In genomic region chr11:9875402-9875801, GRCh38 we compare ENCODE assay signal across 22 cellular contexts.
"Had no signal": no experiment of that assay in that cellular context is flagged by ENCODE, and none has a peak within 500 bp of the region (broad histone marks: within the 10 kb centered on the region; RNA-seq: fewer than 3 reads in every experiment).

No MANE protein-coding gene starts in this region.

- H3K4me1 ChIP-seq: heart right ventricle, right atrium auricular region, thyroid gland, upper lobe of left lung had no signal

- DNase-seq: activated CD4-positive, alpha-beta T cell treated with anti-CD3 and anti-CD28 coated beads for 36 hours; activated CD4-positive, CD25-positive, alpha-beta regulatory T cell; activated CD8-positive, alpha-beta memory T cell treated with anti-CD3 and anti-CD28 coated beads, Interleukin-2, amount 10 ng/mL, durations not matched to agents 7 days and 5 days; activated CD8-positive, alpha-beta T cell treated with anti-CD3 and anti-CD28 coated beads, Interleukin-2, amount 10 ng/mL, durations not matched to agents 7 days and 5 days; activated effector memory CD4-positive, alpha-beta T cell treated with anti-CD3 and anti-CD28 coated beads, Interleukin-2, amount 50 U/mL, for 16 hours; activated naive CD4-positive, alpha-beta T cell treated with anti-CD3 and anti-CD28 coated beads for 36 hours; activated naive CD8-positive, alpha-beta T cell treated with anti-CD3 and anti-CD28 coated beads for 36 hours; activated T-cell treated with anti-CD3 and anti-CD28 coated beads for 4 hours; brain microvascular endothelial cell; central memory CD4-positive, alpha-beta T cell; heart right ventricle; left ventricle myocardium superior; midbrain; naive thymus-derived CD8-positive, alpha-beta T cell; stimulated activated CD4-positive, alpha-beta T cell treated with anti-CD3 and anti-CD28 coated beads, Interleukin-15, amount 100 ng/mL, for 24 hours; stimulated activated CD4-positive, alpha-beta T cell treated with anti-CD3 and anti-CD28 coated beads, Interleukin-2, amount 100 ng/mL, for 24 hours; stimulated activated naive B cell treated with anti-CD40 and anti-IgM and Interleukin-4, amounts not matched to agents 10 μg/mL and 1 μg/mL and 100 μg/mL, for 72 hours; stomach; T-cell; thyroid gland; upper lobe of left lung had no signal

- ATAC-seq: activated CD4-positive, alpha-beta T cell treated with anti-CD3 and anti-CD28 coated beads for 36 hours; activated CD8-positive, alpha-beta memory T cell treated with anti-CD3 and anti-CD28 coated beads, Interleukin-2, amount 10 ng/mL, durations not matched to agents 7 days and 5 days; activated CD8-positive, alpha-beta T cell treated with anti-CD3 and anti-CD28 coated beads, Interleukin-2, amount 10 ng/mL, durations not matched to agents 7 days and 5 days; heart right ventricle; left ventricle myocardium superior; naive thymus-derived CD8-positive, alpha-beta T cell; stimulated activated naive B cell treated with anti-CD40 and anti-IgM and Interleukin-4, amounts not matched to agents 10 μg/mL and 1 μg/mL and 100 μg/mL, for 72 hours; T-cell had no signal

- H3K27ac Mint-ChIP-seq: activated CD4-positive, alpha-beta T cell treated with anti-CD3 and anti-CD28 coated beads for 36 hours; activated CD8-positive, alpha-beta memory T cell treated with anti-CD3 and anti-CD28 coated beads, Interleukin-2, amount 10 ng/mL, durations not matched to agents 7 days and 5 days; activated CD8-positive, alpha-beta T cell treated with anti-CD3 and anti-CD28 coated beads, Interleukin-2, amount 10 ng/mL, durations not matched to agents 7 days and 5 days; activated naive CD4-positive, alpha-beta T cell treated with anti-CD3 and anti-CD28 coated beads for 36 hours; activated naive CD8-positive, alpha-beta T cell treated with anti-CD3 and anti-CD28 coated beads for 36 hours; stimulated activated naive B cell treated with anti-CD40 and anti-IgM and Interleukin-4, amounts not matched to agents 10 μg/mL and 1 μg/mL and 100 μg/mL, for 72 hours; T-cell had no signal

- H3K27me3 ChIP-seq: brain microvascular endothelial cell, heart right ventricle, right atrium auricular region, stomach, thyroid gland, upper lobe of left lung had no signal

- H3K27me3 Mint-ChIP-seq: activated CD4-positive, alpha-beta T cell treated with anti-CD3 and anti-CD28 coated beads for 36 hours; activated CD8-positive, alpha-beta memory T cell treated with anti-CD3 and anti-CD28 coated beads, Interleukin-2, amount 10 ng/mL, durations not matched to agents 7 days and 5 days; activated naive CD8-positive, alpha-beta T cell treated with anti-CD3 and anti-CD28 coated beads for 36 hours; naive thymus-derived CD8-positive, alpha-beta T cell; stimulated activated naive B cell treated with anti-CD40 and anti-IgM and Interleukin-4, amounts not matched to agents 10 μg/mL and 1 μg/mL and 100 μg/mL, for 72 hours; T-cell had no signal

- H3K4me3 ChIP-seq: heart right ventricle, right atrium auricular region, stomach, thyroid gland, upper lobe of left lung had no signal

- H3K9me3 ChIP-seq: thyroid gland, upper lobe of left lung had no signal

- H3K27ac ChIP-seq: brain microvascular endothelial cell, heart right ventricle, right atrium auricular region, stomach, thyroid gland, upper lobe of left lung had no signal

- H3K36me3 Mint-ChIP-seq: activated CD8-positive, alpha-beta memory T cell treated with anti-CD3 and anti-CD28 coated beads, Interleukin-2, amount 10 ng/mL, durations not matched to agents 7 days and 5 days had no signal

- H3K4me3 Mint-ChIP-seq: activated CD4-positive, alpha-beta T cell treated with anti-CD3 and anti-CD28 coated beads for 36 hours; activated CD8-positive, alpha-beta memory T cell treated with anti-CD3 and anti-CD28 coated beads, Interleukin-2, amount 10 ng/mL, durations not matched to agents 7 days and 5 days; activated CD8-positive, alpha-beta T cell treated with anti-CD3 and anti-CD28 coated beads, Interleukin-2, amount 10 ng/mL, durations not matched to agents 7 days and 5 days; activated naive CD4-positive, alpha-beta T cell treated with anti-CD3 and anti-CD28 coated beads for 36 hours; activated naive CD8-positive, alpha-beta T cell treated with anti-CD3 and anti-CD28 coated beads for 36 hours; naive thymus-derived CD8-positive, alpha-beta T cell; stimulated activated naive B cell treated with anti-CD40 and anti-IgM and Interleukin-4, amounts not matched to agents 10 μg/mL and 1 μg/mL and 100 μg/mL, for 72 hours; T-cell had no signal

- H3K36me3 ChIP-seq: brain microvascular endothelial cell, right atrium auricular region, thyroid gland had no signal

- H3K4me1 Mint-ChIP-seq: activated CD4-positive, alpha-beta T cell treated with anti-CD3 and anti-CD28 coated beads for 36 hours; activated CD8-positive, alpha-beta memory T cell treated with anti-CD3 and anti-CD28 coated beads, Interleukin-2, amount 10 ng/mL, durations not matched to agents 7 days and 5 days; activated naive CD8-positive, alpha-beta T cell treated with anti-CD3 and anti-CD28 coated beads for 36 hours; naive thymus-derived CD8-positive, alpha-beta T cell; T-cell had no signal
